In the genomic region with DNA sequence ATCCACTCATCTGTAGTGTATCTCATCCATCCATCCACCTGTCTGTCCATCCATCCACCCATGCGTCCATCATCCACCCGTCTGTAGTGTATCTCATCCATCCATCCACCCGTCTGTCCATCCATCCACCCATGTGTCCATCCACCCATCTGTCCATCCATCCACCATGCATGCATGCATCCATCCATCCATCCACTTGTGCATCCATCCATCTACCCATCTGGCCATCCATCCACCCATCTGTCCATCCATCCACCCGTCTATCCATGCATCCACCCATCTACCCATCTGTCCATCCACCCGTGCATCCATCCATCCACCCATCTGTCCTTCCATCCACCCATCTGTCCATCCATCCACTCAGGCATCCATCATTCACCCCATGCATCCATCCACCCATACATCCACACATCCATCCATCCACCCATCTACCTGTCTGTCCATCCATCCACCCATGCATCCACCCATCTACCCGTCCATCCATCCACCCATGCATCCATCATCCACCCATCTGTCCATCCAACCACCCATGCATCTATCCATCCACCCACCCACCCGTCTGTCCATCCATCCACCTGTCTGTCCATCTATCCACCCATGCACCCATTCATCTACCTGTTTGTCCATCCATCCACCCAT, we compare ENCODE assay signal across 16 cellular contexts.
"Had no signal": no experiment of that assay in that cellular context is flagged by ENCODE, and none has a peak within 500 bp of the region (broad histone marks: within the 10 kb centered on the region; RNA-seq: fewer than 3 reads in every experiment).

No MANE protein-coding gene starts in this region.

- H3K27me3 ChIP-seq: left lung, transverse colon had no signal

- H3K4me3 ChIP-seq: left lung, lung, transverse colon had no signal

- FAIRE-seq: endothelial cell of umbilical vein, small intestine had no signal

- DNase-seq: activated CD4-positive, alpha-beta T cell treated with anti-CD3 and anti-CD28 coated beads for 1 hour; amniotic stem cell; effector CD4-positive, alpha-beta T cell; kidney glomerular epithelial cell; left lung; naive B cell; small intestine; T-helper 9 cell; transverse colon had no signal

- H3K27me3 Mint-ChIP-seq: activated naive CD8-positive, alpha-beta T cell; activated T-cell treated with anti-CD3 and anti-CD28 coated beads, Interleukin-2, amount 50 U/mL, for 24 hours; activated T-helper 17 cell treated with anti-CD3 and anti-CD28 coated beads, Interleukin-2, amount 50 U/mL, for 72 hours; naive B cell had no signal

- H3K27ac Mint-ChIP-seq: activated naive CD8-positive, alpha-beta T cell; activated T-cell treated with anti-CD3 and anti-CD28 coated beads, Interleukin-2, amount 50 U/mL, for 24 hours; activated T-helper 17 cell treated with anti-CD3 and anti-CD28 coated beads, Interleukin-2, amount 50 U/mL, for 72 hours; stimulated activated effector memory CD8-positive, alpha-beta T cell treated with anti-CD3 and anti-CD28 coated beads, Interleukin-12 subunit alpha, Interleukin-12 subunit beta, amount 100 ng/mL, for 72 hours had no signal

- H3K27ac ChIP-seq: left lung, transverse colon had no signal

- H3K4me3 Mint-ChIP-seq: activated naive CD8-positive, alpha-beta T cell; activated T-cell treated with anti-CD3 and anti-CD28 coated beads, Interleukin-2, amount 50 U/mL, for 24 hours; activated T-helper 17 cell treated with anti-CD3 and anti-CD28 coated beads, Interleukin-2, amount 50 U/mL, for 72 hours; stimulated activated effector memory CD8-positive, alpha-beta T cell treated with anti-CD3 and anti-CD28 coated beads, Interleukin-12 subunit alpha, Interleukin-12 subunit beta, amount 100 ng/mL, for 72 hours had no signal

- ATAC-seq: left lung; sciatic nerve; stimulated activated effector memory CD8-positive, alpha-beta T cell treated with anti-CD3 and anti-CD28 coated beads, Interleukin-12 subunit alpha, Interleukin-12 subunit beta, amount 100 ng/mL, for 72 hours had no signal

- H3K36me3 ChIP-seq: left lung, transverse colon had no signal

- H3K9me3 ChIP-seq: transverse colon had no signal
